Comparison of ENCODE assay signal across 2 cellular contexts in the genomic region with DNA sequence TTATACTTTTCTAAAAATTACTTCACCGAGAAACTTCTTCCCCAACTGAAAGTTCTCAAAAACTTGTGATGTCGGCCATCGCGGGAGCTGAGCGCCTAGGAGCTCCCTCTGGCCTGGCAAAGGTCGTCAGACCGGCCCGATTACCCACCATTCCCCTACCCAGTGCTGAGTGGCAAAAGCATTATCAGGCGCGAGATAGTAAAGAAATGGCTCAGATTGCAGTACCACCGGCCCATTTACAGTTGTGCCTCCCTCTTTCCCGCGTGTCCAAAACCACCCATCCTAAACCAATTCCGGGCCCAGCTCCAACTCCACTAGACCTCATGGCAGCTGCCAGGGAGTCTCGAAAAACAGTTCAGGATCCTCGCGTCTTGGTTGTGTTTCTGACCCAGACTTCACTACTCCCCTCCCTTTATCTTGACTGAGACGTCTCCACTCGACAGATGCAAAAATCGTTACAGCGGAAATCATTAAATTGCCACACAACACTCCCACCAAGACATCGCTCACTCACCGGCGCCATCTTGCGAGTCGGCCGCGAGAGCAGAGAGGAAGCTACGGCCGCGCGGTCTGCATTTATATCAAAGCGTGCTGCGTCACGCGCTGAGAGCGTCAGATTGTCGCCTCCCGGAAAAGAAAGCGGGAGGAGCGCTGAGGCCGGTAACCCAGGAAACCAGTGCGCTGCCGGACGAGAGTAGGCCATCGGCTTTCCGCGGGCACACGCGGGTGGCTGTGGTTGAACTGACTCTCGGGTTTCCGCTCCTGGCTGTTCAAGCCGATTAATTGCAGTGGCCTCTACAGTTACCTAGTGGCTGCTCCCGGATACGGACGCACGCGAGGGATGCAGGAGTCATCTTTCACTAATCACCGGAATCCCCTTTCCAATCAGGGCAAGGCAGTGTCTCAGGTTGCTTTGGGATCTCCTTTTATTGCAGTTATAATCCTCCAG.
A peak's percentile ranks its signal among the peaks of the same experiment; 100 is the strongest.
TF ChIP-seq lines count a peak whose summit lies in the region.

A gene (minus strand): TSS at position 551 of the 949 bp plus-strand sequence. CDS start 28 bp downstream, at position 523.

TF ChIP-seq in A549, 52 proteins besides CTCF, POLR2A, EP300 and RAD21 (continued from another document):
- TF ChIP-seq, protein P1, sequence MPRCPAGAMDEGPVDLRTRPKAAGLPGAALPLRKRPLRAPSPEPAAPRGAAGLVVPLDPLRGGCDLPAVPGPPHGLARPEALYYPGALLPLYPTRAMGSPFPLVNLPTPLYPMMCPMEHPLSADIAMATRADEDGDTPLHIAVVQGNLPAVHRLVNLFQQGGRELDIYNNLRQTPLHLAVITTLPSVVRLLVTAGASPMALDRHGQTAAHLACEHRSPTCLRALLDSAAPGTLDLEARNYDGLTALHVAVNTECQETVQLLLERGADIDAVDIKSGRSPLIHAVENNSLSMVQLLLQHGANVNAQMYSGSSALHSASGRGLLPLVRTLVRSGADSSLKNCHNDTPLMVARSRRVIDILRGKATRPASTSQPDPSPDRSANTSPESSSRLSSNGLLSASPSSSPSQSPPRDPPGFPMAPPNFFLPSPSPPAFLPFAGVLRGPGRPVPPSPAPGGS (IDR thresholded peaks at IDR 0.05) = peak; percentile 97
- no peak for TF ChIP-seq JUNB (IDR thresholded peaks at IDR 0.05)
- TF ChIP-seq RCOR1 (IDR thresholded peaks at IDR 0.05; ENCODE audit: low read depth, low read length) = no peak
- TF ChIP-seq, protein P2, sequence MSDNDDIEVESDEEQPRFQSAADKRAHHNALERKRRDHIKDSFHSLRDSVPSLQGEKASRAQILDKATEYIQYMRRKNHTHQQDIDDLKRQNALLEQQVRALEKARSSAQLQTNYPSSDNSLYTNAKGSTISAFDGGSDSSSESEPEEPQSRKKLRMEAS (IDR thresholded peaks at IDR 0.05) = peak; percentile 94
- TF ChIP-seq HOXA7 (CRISPR knock-in tag; IDR thresholded peaks at IDR 0.05) = no peak
- TF ChIP-seq JUN (IDR thresholded peaks at IDR 0.05) = peak; percentile 94 to 97
- TF ChIP-seq, protein P3, sequence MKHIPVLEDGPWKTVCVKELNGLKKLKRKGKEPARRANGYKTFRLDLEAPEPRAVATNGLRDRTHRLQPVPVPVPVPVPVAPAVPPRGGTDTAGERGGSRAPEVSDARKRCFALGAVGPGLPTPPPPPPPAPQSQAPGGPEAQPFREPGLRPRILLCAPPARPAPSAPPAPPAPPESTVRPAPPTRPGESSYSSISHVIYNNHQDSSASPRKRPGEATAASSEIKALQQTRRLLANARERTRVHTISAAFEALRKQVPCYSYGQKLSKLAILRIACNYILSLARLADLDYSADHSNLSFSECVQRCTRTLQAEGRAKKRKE (CRISPR knock-in tag; IDR thresholded peaks at IDR 0.05; ENCODE audit: low read depth) = 0 out of 2 replicates have a peak, but pooled peaks have one; percentile 11
- TF ChIP-seq, protein P4, sequence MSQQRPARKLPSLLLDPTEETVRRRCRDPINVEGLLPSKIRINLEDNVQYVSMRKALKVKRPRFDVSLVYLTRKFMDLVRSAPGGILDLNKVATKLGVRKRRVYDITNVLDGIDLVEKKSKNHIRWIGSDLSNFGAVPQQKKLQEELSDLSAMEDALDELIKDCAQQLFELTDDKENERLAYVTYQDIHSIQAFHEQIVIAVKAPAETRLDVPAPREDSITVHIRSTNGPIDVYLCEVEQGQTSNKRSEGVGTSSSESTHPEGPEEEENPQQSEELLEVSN (IDR thresholded peaks at IDR 0.05; ENCODE audit: borderline replicate concordance, low read depth) = peak; percentile 35
- TF ChIP-seq EHF (CRISPR knock-in tag; IDR thresholded peaks at IDR 0.05) = no peak
- TF ChIP-seq CEBPB (IDR thresholded peaks at IDR 0.05) = no peak
- TF ChIP-seq TFCP2L1 (CRISPR knock-in tag; IDR thresholded peaks at IDR 0.05) = 0 out of 2 replicates have a peak, but pooled peaks have one; percentile 16
- no peak for TF ChIP-seq RNF2 (IDR thresholded peaks at IDR 0.05; ENCODE audit: borderline replicate concordance, low read depth)
- TF ChIP-seq PHF8 (IDR thresholded peaks at IDR 0.05; ENCODE audit: borderline replicate concordance, low read depth) = peak; percentile 79
- TF ChIP-seq MAZ (IDR thresholded peaks at IDR 0.05; ENCODE audit: borderline replicate concordance, low read depth, low read length) = no peak
- TF ChIP-seq KDM1A (IDR thresholded peaks at IDR 0.05; ENCODE audit: low read depth) = no peak
- TF ChIP-seq KDM5A (IDR thresholded peaks at IDR 0.05) = peak; percentile 66
- TF ChIP-seq GATA3 (IDR thresholded peaks at IDR 0.05; ENCODE audit: borderline replicate concordance) = no peak
TF ChIP-seq in A549: peak in this region for 11.

TF ChIP-seq in liver, 16 proteins besides CTCF, POLR2A, EP300 and RAD21 (continued from another document):
- TF ChIP-seq, protein P5, sequence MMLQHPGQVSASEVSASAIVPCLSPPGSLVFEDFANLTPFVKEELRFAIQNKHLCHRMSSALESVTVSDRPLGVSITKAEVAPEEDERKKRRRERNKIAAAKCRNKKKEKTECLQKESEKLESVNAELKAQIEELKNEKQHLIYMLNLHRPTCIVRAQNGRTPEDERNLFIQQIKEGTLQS (IDR thresholded peaks at IDR 0.05) = peak; percentile 34
- TF ChIP-seq, protein P6, sequence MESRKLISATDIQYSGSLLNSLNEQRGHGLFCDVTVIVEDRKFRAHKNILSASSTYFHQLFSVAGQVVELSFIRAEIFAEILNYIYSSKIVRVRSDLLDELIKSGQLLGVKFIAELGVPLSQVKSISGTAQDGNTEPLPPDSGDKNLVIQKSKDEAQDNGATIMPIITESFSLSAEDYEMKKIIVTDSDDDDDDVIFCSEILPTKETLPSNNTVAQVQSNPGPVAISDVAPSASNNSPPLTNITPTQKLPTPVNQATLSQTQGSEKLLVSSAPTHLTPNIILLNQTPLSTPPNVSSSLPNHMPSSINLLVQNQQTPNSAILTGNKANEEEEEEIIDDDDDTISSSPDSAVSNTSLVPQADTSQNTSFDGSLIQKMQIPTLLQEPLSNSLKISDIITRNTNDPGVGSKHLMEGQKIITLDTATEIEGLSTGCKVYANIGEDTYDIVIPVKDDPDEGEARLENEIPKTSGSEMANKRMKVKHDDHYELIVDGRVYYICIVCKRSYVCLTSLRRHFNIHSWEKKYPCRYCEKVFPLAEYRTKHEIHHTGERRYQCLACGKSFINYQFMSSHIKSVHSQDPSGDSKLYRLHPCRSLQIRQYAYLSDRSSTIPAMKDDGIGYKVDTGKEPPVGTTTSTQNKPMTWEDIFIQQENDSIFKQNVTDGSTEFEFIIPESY (IDR thresholded peaks at IDR 0.05) = peak; percentile 55
- no peak for TF ChIP-seq HNF4G (IDR thresholded peaks at IDR 0.05)
- no peak for TF ChIP-seq JUND (IDR thresholded peaks at IDR 0.05)
- TF ChIP-seq, protein P2 (IDR thresholded peaks at IDR 0.05) = peak; percentile 90
- TF ChIP-seq FOXA2 (IDR thresholded peaks at IDR 0.05) = no peak
- peak; percentile 95 for TF ChIP-seq TAF1 (conservative IDR thresholded peaks at IDR 0.05)
- TF ChIP-seq YY1 (IDR thresholded peaks at IDR 0.05) = peak; percentile 99
